ENCODE assay signal across 8 cellular contexts in the genomic region with DNA sequence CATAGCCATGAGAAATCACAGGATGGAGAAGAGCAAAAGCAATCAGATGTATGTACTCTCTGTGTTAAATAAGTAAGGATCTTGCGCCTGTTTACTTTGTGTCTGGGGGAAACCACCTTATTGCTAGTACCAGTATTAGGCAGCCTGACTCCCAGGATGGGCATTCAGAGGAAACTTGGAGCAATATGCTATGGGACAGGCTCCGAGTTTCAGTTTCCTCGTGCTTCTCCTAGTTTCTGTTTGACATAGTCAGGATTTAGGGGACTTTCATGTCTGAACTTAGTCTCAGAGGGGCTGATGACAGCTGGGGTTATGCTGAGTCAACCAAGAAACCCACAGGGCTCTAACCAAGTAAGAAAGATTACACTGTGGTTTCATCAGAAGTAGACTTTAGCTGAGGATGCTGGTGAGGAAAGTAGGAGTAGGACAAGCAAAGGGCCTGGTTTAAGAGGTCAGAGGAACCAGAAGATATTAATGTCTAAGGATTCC. TPM values are rescaled to one million over a fixed set of nuclear protein-coding genes. Genes with fewer than 3 reads are reported as not detected.
DNase-seq lines count a peak whose midpoint lies in the region; ATAC-seq and FAIRE-seq lines count a peak whose summit lies in the region.

No MANE protein-coding gene starts in this region.

- H3K9me3 Mint-ChIP-seq in activated naive CD4-positive, alpha-beta T cell treated with anti-CD3 and anti-CD28 coated beads, Interleukin-2, amount 50 U/mL, for 72 hours: no peaks in the 10 kb centered on the region

- intact Hi-C loops in cardiac septum (cut with DNase I): no loop called here

- no peak for FAIRE-seq in HTR-8/SVneo (lab: Jason Lieb, UNC)

- ATAC-seq in GM19467 (IDR thresholded peaks at IDR 0.05; ENCODE audit: unreplicated experiment) (peak; percentile 99), HG03457 (IDR thresholded peaks at IDR 0.05; ENCODE audit: unreplicated experiment) (peak; percentile 98)
- peak; percentile 95 to 98 for ATAC-seq in activated naive CD4-positive, alpha-beta T cell treated with anti-CD3 and anti-CD28 coated beads, Interleukin-2, amount 50 U/mL, for 72 hours

- peak overlapping the region; percentile 2 to 37 for H3K27ac Mint-ChIP-seq in activated naive CD4-positive, alpha-beta T cell treated with anti-CD3 and anti-CD28 coated beads, Interleukin-2, amount 50 U/mL, for 72 hours

- H3K36me3 Mint-ChIP-seq in activated naive CD4-positive, alpha-beta T cell treated with anti-CD3 and anti-CD28 coated beads, Interleukin-2, amount 50 U/mL, for 72 hours: no peaks in the 10 kb centered on the region

- DNase-seq in EL (peak; percentile 48), cardiac septum (ENCODE audit: low spot score) (no peak), HTR-8/SVneo (ENCODE audit: insufficient read length, low spot score) (no peak), hypothalamus (lab: John Stamatoyannopoulos, UW) (no peak)
- DNase-seq in activated naive CD4-positive, alpha-beta T cell treated with anti-CD3 and anti-CD28 coated beads, Interleukin-2, amount 50 U/mL, for 72 hours (ENCODE audit: low spot score in 2 of 2): peak in 1 of 2 donors; percentile 39
- no peak for DNase-seq in effector CD4-positive, alpha-beta T cell

RNA-seq across cellular contexts. Expression of a gene that starts 13.5 kb away (rescaled TPM):
- under 1 TPM in 1 of 2 donors, not detected in 1; 0.19 TPM for total RNA-seq in activated naive CD4-positive, alpha-beta T cell treated with anti-CD3 and anti-CD28 coated beads, Interleukin-2, amount 50 U/mL, for 72 hours
- not detected for total RNA-seq in cardiac septum
